ENCODE assay signal across 9 cellular contexts in the genomic region with DNA sequence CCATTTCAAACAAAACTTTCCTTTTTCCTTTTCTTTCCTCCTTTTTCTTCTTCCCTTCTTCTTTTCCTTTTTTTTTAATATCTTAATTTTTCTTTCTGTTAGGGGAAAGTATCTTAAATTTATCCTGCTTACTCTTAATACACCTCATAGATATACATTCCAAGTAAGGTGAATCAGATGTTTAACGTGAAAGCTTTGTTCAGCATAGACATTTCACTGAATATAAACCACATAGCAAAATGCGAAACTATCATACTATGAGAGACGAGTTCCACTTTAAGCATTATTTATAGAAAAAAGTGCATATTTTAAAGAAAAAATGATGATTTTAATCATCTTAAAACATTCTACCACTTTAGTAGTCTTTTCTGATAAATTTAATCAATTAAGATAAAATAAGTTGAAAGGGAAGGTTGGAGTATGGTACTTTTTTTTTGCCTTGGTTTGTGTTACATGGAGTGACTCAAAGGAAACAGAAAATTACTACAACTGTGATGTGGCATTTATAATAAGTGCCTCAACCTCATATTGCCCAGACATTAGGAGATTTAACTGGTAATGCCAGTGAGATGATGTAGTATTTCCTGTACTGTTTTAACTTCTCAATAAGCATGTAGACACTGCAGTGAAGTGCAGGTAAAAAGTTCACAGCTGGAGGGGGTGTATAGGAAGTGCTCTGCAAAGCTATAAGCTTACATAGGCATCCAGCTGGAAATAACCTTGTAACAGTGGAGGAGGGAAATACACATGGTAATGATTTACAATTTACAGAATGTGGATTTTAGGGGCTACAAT.
DNase-seq lines count a peak whose midpoint lies in the region; ATAC-seq and TF ChIP-seq lines count a peak whose summit lies in the region.
"Had no signal": no experiment of that assay in that cellular context is flagged by ENCODE, and none has a peak within 500 bp of the region (broad histone marks: within the 10 kb centered on the region; RNA-seq: fewer than 3 reads in every experiment).

No MANE protein-coding gene starts in this region.

- peaks cover 36% of the 10 kb centered on the region for H3K4me1 Mint-ChIP-seq in activated naive CD4-positive, alpha-beta T cell treated with anti-CD3 and anti-CD28 coated beads, Interleukin-2, amount 10 ng/mL, durations not matched to agents 7 days and 5 days

- no peaks in the 10 kb centered on the region for H3K36me3 ChIP-seq in brain microvascular endothelial cell (replicated peaks)

- peaks cover 36% of the 10 kb centered on the region for H3K36me3 Mint-ChIP-seq in activated naive CD4-positive, alpha-beta T cell treated with anti-CD3 and anti-CD28 coated beads, Interleukin-2, amount 10 ng/mL, durations not matched to agents 7 days and 5 days

- H3K27me3 Mint-ChIP-seq in activated naive CD4-positive, alpha-beta T cell treated with anti-CD3 and anti-CD28 coated beads, Interleukin-2, amount 10 ng/mL, durations not matched to agents 7 days and 5 days = no peaks in the 10 kb centered on the region

- ATAC-seq in HG03565 (IDR thresholded peaks at IDR 0.05; ENCODE audit: unreplicated experiment) (peak; percentile 48), HG03342 (IDR thresholded peaks at IDR 0.05; ENCODE audit: unreplicated experiment) (no peak)
- ATAC-seq in stimulated activated naive CD8-positive, alpha-beta T cell treated with anti-CD3 and anti-CD28 coated beads, Interleukin-15, Interleukin-2, amounts not matched to agents 100 U/mL and 50 U/mL, for 24 hours = peak; percentile 94

- CTCF ChIA-PET in activated naive CD4-positive, alpha-beta T cell treated with anti-CD3 and anti-CD28 coated beads, Interleukin-2, amount 10 ng/mL, durations not matched to agents 7 days and 5 days (lab: Charles Lee) = interaction anchor here (0.9 to 1.6 kb wide), 4 partner anchors 21 to 331 kb away, joined by 3 to 7 read pairs (median 4); partner anchors contain the start of gene MAML2

- in situ Hi-C loops in brain microvascular endothelial cell (cut with HindIII; ENCODE audit: low pct_ligation_motif_present, low sequenced_read_pairs) = no loop called here

- no peak overlapping the region for H3K4me3 Mint-ChIP-seq in activated naive CD4-positive, alpha-beta T cell treated with anti-CD3 and anti-CD28 coated beads, Interleukin-2, amount 10 ng/mL, durations not matched to agents 7 days and 5 days

- TF ChIP-seq CTCF in brain microvascular endothelial cell (IDR thresholded peaks at IDR 0.05; ENCODE audit: low read depth, low read length, missing control alignments) = no peak

- H3K27ac ChIP-seq in brain microvascular endothelial cell = peak overlapping the region; percentile 31
- H3K27ac ChIP-seq: C4-2B had no signal

- H3K27ac Mint-ChIP-seq in activated naive CD4-positive, alpha-beta T cell treated with anti-CD3 and anti-CD28 coated beads, Interleukin-2, amount 10 ng/mL, durations not matched to agents 7 days and 5 days = no peak overlapping the region

- no peak overlapping the region for H3K4me3 ChIP-seq in brain microvascular endothelial cell (ENCODE audit: low read depth, low read length)

- no peaks in the 10 kb centered on the region for H3K9me3 Mint-ChIP-seq in activated naive CD4-positive, alpha-beta T cell treated with anti-CD3 and anti-CD28 coated beads, Interleukin-2, amount 10 ng/mL, durations not matched to agents 7 days and 5 days

- peak; percentile 33 for DNase-seq in activated naive CD4-positive, alpha-beta T cell treated with anti-CD3 and anti-CD28 coated beads, Interleukin-2, amount 10 ng/mL, durations not matched to agents 7 days and 5 days
- no peak for DNase-seq in activated naive CD4-positive, alpha-beta T cell treated with Interleukin-2 at 50 U/mL for 16 hours
- DNase-seq in brain microvascular endothelial cell (no peak), anterior cingulate cortex (lab: John Stamatoyannopoulos, UW) (no peak), GM19238 (ENCODE audit: insufficient read length, low spot score) (no peak)
- DNase-seq in stimulated activated naive CD8-positive, alpha-beta T cell treated with anti-CD3 and anti-CD28 coated beads, Interleukin-15, Interleukin-2, amounts not matched to agents 100 U/mL and 50 U/mL, for 24 hours = no peak

- no peaks in the 10 kb centered on the region for H3K27me3 ChIP-seq in brain microvascular endothelial cell (replicated peaks)
